ENCODE assay signal across 14 cellular contexts in the genomic region with DNA sequence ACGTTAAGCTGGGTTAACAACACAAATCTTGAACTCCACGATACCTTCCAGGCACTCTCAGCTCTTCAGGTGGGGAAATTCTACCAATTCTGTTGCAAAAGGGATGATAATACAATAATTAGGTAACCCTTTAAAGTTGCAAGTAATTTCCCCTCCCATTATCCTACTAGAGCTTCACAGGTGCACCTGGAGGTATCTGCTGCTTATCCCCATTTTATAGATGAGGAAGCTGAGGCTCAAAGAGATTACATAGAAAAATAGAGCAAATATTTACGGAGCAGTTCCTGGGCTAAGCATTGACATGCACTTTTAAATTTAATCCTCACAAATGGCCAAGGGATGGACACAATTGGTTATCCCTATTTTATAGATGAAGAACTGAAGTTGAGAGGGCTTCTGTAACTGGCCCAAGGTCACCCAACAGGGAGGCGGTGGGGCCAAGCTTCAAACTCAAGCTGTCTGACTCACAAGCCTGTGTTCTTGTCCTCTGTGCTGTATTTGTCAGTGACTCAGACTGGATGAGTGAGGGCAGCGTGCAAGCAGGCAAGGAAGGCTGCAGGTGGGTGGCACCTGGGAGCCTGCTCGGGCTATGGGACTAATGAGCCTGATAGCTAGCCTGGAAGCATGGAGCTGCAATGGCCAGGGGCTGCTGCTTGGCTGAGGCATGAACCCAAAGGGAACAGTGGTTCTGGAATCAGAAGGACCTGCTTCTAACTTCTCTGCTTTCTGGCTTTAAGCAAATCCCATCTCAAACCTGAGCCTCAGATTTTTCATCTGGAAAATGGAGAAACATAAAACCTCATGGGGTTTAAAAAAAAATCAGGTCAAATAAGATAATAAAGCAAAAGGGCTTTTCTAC.
DNase-seq lines count a peak whose midpoint lies in the region; ATAC-seq and TF ChIP-seq lines count a peak whose summit lies in the region.
"Had no signal": no experiment of that assay in that cellular context is flagged by ENCODE, and none has a peak within 500 bp of the region (broad histone marks: within the 10 kb centered on the region; RNA-seq: fewer than 3 reads in every experiment).

No MANE protein-coding gene starts in this region.

- no peak overlapping the region for H2AFZ ChIP-seq in SK-N-SH (ENCODE audit: low read depth)

- ATAC-seq in SK-N-SH treated with all-trans-retinoic acid at 6 μM for 48 hours (no peak), GM18858 (IDR thresholded peaks at IDR 0.05; ENCODE audit: unreplicated experiment) (no peak)
- ATAC-seq: stimulated activated memory B cell treated with anti-CD40 and anti-IgM and Interleukin-4, amounts not matched to agents 10 μg/mL and 1 μg/mL and 100 μg/mL, for 72 hours had no signal

- DNase-seq in SK-N-SH: no peak
- peak; percentile 41 for DNase-seq in adipocyte (ENCODE audit: low read depth)
- DNase-seq in glomerular visceral epithelial cell (ENCODE audit: extremely low spot score): peak; percentile 70
- peak; percentile 48 for DNase-seq in spleen
- DNase-seq in NCI-H187 (lab: John Stamatoyannopoulos, UW): no peak
- no peak for DNase-seq in NCI-H524 (lab: John Stamatoyannopoulos, UW)
- DNase-seq: activated CD4-positive, alpha-beta memory T cell treated with anti-CD3 and anti-CD28 coated beads, Interleukin-2, amount 10 ng/mL, durations not matched to agents 7 days and 5 days; activated naive CD4-positive, alpha-beta T cell treated with anti-CD3 and anti-CD28 coated beads, Interleukin-2, amount 50 U/mL, for 16 hours; DMS79; NCI-H1417 treated with DMSO at 0.1 percent for 48 hours; NK-92 treated with Interleukin-12 subunit alpha and Interleukin-12 subunit beta, amount 100 ng/mL, for 24 hours had no signal

- no peaks in the 10 kb centered on the region for H3K27me3 ChIP-seq in SK-N-SH (ENCODE audit: insufficient read depth)
- H3K27me3 ChIP-seq in adipocyte (replicated peaks; ENCODE audit: control insufficient read depth, insufficient read depth, low read length): no peaks in the 10 kb centered on the region
- H3K27me3 ChIP-seq in spleen (replicated peaks in 1 of 7): no peaks in the 10 kb centered on the region

- no peak for TF ChIP-seq POLR2A in spleen (IDR thresholded peaks at IDR 0.05)

- H3K27ac ChIP-seq in SK-N-SH (ENCODE audit: low read depth in 2 of 2, low read length in 1 of 2) (no peak overlapping the region), spleen (no peak overlapping the region)

- H3K36me3 ChIP-seq in SK-N-SH (replicated peaks in 1 of 2; ENCODE audit: control insufficient read depth in 1 of 2, insufficient read depth in 2 of 2, low read length in 1 of 2) (no peaks in the 10 kb centered on the region), adipocyte (ENCODE audit: control insufficient read depth, insufficient read depth, low read length, severe bottlenecking) (peaks cover 26% of the 10 kb centered on the region), spleen (peaks cover 0 to 78% (median 7%) of the 10 kb centered on the region in 6 donors)

- WGBS in SK-N-SH (ENCODE audit: low lambda C conversion rate): 74% methylated on average over 6 of the region's 6 CpGs
- WGBS in spleen, 5 donors: 92 to 98% (median 93%) methylated on average over 6 of the region's 6 CpGs

- H4K20me1 ChIP-seq in SK-N-SH (ENCODE audit: insufficient read depth): no peaks in the 10 kb centered on the region

- H3K4me2 ChIP-seq in SK-N-SH: no peak overlapping the region

- TF ChIP-seq CTCF in SK-N-SH (IDR thresholded peaks at IDR 0.05) (no peak), spleen (IDR thresholded peaks at IDR 0.05 in 8 of 11, conservative IDR thresholded peaks at IDR 0.05 in 3 of 11) (no peak)

- H3F3A ChIP-seq in SK-N-SH (replicated peaks; ENCODE audit: insufficient read depth): no peaks in the 10 kb centered on the region

- POLR2A ChIA-PET in SK-N-SH (lab: Yijun Ruan, JAX): no interaction called here

- CTCF ChIA-PET in SK-N-SH (lab: Yijun Ruan, JAX): interaction anchor here (0.9 to 32.2 kb wide), 16 partner anchors 11 to 379 kb away, joined by 3 to 730 read pairs (median 6); partner anchors contain the start of genes HMGXB3, SLC26A2 and TIGD6

- H3K4me3 ChIP-seq in SK-N-SH (ENCODE audit: low read depth in 2 of 2, low read length in 1 of 2) (no peak overlapping the region), adipocyte (ENCODE audit: low read length) (no peak overlapping the region), spleen (no peak overlapping the region)

- intact Hi-C loops in spleen (cut with DNase I; ENCODE audit: low total_unique reads): loop anchor here (5.0 kb wide), 1 partner anchor 378 kb away; no protein-coding TSS in a partner anchor

- no peak for TF ChIP-seq EP300 in SK-N-SH (IDR thresholded peaks at IDR 0.05; ENCODE audit: borderline replicate concordance in 1 of 2, low read depth in 1 of 2, low read length in 1 of 2)

- H3K9ac ChIP-seq in SK-N-SH (no peak overlapping the region), adipocyte (ENCODE audit: low read length) (no peak overlapping the region)

- H3K79me2 ChIP-seq in SK-N-SH (ENCODE audit: insufficient read depth): no peaks in the 10 kb centered on the region

- H3K4me1 ChIP-seq in SK-N-SH (ENCODE audit: control insufficient read depth in 1 of 2, insufficient read depth in 2 of 2, low read depth in 1 of 2, low read length in 1 of 2): no peaks in the 10 kb centered on the region
- no peaks in the 10 kb centered on the region for H3K4me1 ChIP-seq in adipocyte (ENCODE audit: control insufficient read depth, insufficient read depth, low read length)
- H3K4me1 ChIP-seq in spleen: no peaks in the 10 kb centered on the region

- no peaks in the 10 kb centered on the region for H3K9me2 ChIP-seq in SK-N-SH

- no peak for TF ChIP-seq RAD21 in SK-N-SH (IDR thresholded peaks at IDR 0.05; ENCODE audit: low read length)

- H3K9me3 ChIP-seq in SK-N-SH (no peaks in the 10 kb centered on the region), adipocyte (ENCODE audit: control insufficient read depth, low read length) (no peaks in the 10 kb centered on the region), spleen (no peaks in the 10 kb centered on the region)

TF ChIP-seq in SK-N-SH, 30 proteins besides CTCF, POLR2A, EP300 and RAD21:
- TF ChIP-seq FOSL2 (IDR thresholded peaks at IDR 0.05; ENCODE audit: borderline replicate concordance, low read depth): peak; percentile 49; the same call in 1 of the 2 replicates
- TF ChIP-seq NRF1 (IDR thresholded peaks at IDR 0.05; ENCODE audit: low read depth, low read length): no peak
- TF ChIP-seq FOXM1 (IDR thresholded peaks at IDR 0.05; ENCODE audit: low read depth): no peak
- TF ChIP-seq RXRA (IDR thresholded peaks at IDR 0.05; ENCODE audit: borderline replicate concordance, low read depth): no peak
- no peak for TF ChIP-seq CHD2 (IDR thresholded peaks at IDR 0.05; ENCODE audit: low read length, partially characterized antibody)
- no peak for TF ChIP-seq POLR2AphosphoS5 (IDR thresholded peaks at IDR 0.05; ENCODE audit: low read depth, low read length)
- no peak for TF ChIP-seq EZH2phosphoT487 (IDR thresholded peaks at IDR 0.05; ENCODE audit: borderline replicate concordance, low read depth)
- TF ChIP-seq ZBTB33 (IDR thresholded peaks at IDR 0.05; ENCODE audit: borderline replicate concordance, low read depth): no peak
- peak; percentile 11; the same call in 1 of the 2 replicates for TF ChIP-seq JUND (IDR thresholded peaks at IDR 0.05)

TF ChIP-seq in SK-N-SH treated with all-trans-retinoic acid at 6 μM for 48 hours, 23 proteins besides CTCF, POLR2A, EP300 and RAD21:
- TF ChIP-seq ZFP3 (CRISPR knock-in tag; IDR thresholded peaks at IDR 0.05): no peak
- no peak for TF ChIP-seq SNAI2 (CRISPR knock-in tag; IDR thresholded peaks at IDR 0.05)
- TF ChIP-seq, protein P1, sequence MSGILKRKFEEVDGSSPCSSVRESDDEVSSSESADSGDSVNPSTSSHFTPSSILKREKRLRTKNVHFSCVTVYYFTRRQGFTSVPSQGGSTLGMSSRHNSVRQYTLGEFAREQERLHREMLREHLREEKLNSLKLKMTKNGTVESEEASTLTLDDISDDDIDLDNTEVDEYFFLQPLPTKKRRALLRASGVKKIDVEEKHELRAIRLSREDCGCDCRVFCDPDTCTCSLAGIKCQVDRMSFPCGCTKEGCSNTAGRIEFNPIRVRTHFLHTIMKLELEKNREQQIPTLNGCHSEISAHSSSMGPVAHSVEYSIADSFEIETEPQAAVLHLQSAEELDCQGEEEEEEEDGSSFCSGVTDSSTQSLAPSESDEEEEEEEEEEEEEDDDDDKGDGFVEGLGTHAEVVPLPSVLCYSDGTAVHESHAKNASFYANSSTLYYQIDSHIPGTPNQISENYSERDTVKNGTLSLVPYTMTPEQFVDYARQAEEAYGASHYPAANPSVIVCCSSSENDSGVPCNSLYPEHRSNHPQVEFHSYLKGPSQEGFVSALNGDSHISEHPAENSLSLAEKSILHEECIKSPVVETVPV (CRISPR knock-in tag; IDR thresholded peaks at IDR 0.05): no peak
- no peak for TF ChIP-seq ZNF565 (CRISPR knock-in tag; conservative IDR thresholded peaks at IDR 0.05; ENCODE audit: low read depth)
- no peak for TF ChIP-seq ZFP30 (CRISPR knock-in tag; IDR thresholded peaks at IDR 0.05)
- TF ChIP-seq CSDC2 (CRISPR knock-in tag; IDR thresholded peaks at IDR 0.05): no peak

Comparison
In these comparisons a context has a peak if more than half of its experiments do, and no peak if none do; other contexts are left out.
1. DNase-seq: peak in adipocyte (single experiment), glomerular visceral epithelial cell (single experiment) and spleen (single experiment); none in SK-N-SH (single experiment), NCI-H187 (0 of 2) and NCI-H524 (0 of 2).